10 cellular contexts compared by ENCODE assay signal in the genomic region with DNA sequence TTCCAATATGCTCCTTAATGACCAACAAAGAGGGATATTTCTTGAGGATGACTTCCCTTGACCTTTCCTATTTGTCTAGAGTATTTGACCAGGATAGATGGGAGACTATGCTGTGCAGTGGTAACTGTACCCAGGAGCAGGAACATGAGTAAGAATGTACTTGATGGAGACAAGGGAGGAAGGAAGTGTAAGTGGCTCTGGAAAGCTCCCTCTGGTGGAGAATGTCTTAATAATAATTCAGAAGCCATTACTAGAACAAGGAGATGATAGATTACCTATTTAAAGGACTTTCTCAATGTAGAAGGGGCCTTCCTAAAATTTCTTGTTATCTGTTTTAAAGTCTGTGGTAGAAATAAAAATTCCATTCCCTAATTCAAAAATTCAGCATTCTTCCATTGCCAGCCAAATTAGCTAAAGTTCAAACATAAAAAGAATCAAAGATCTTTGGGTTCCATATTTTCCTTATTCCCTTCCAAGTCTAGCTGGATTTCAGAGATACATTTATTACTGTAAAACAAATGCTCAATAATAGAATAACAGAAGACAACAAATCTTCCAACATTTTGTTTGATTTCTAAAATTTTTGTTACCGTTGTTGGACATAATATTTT.
DNase-seq lines count a peak whose midpoint lies in the region; ATAC-seq and TF ChIP-seq lines count a peak whose summit lies in the region.
"Had no signal": no experiment of that assay in that cellular context is flagged by ENCODE, and none has a peak within 500 bp of the region (broad histone marks: within the 10 kb centered on the region; RNA-seq: fewer than 3 reads in every experiment).

No MANE protein-coding gene starts in this region.

- H3K27ac ChIP-seq in dorsolateral prefrontal cortex, result no peak overlapping the region

- TF ChIP-seq CTCF in CD14-positive monocyte (IDR thresholded peaks at IDR 0.05), result peak; percentile 53
- TF ChIP-seq CTCF in dorsolateral prefrontal cortex (IDR thresholded peaks at IDR 0.05 in 54 of 56, conservative IDR thresholded peaks at IDR 0.05 in 2 of 56; ENCODE audit: low read depth in 1 of 56, partially characterized antibody in 56 of 56), result peak; percentile 40 to 79 (median 64)
- TF ChIP-seq CTCF in neural crest cell (conservative IDR thresholded peaks at IDR 0.05), result peak; percentile 78

- H3K9me3 Mint-ChIP-seq in CD14-positive monocyte (peaks cover 0 to 2% (median 0%) of the 10 kb centered on the region in 7 donors), neural crest cell (no peaks in the 10 kb centered on the region)
- H3K9me3 Mint-ChIP-seq: IgD-negative memory B cell had no signal

- no peak overlapping the region for H3K4me3 Mint-ChIP-seq in CD14-positive monocyte
- no peak overlapping the region for H3K4me3 Mint-ChIP-seq in neural crest cell
- H3K4me3 Mint-ChIP-seq: IgD-negative memory B cell had no signal

- H3K36me3 Mint-ChIP-seq in CD14-positive monocyte, result no peaks in the 10 kb centered on the region
- no peaks in the 10 kb centered on the region for H3K36me3 Mint-ChIP-seq in neural crest cell (ENCODE audit: low read depth)
- H3K36me3 Mint-ChIP-seq: IgD-negative memory B cell had no signal

- H3K4me3 ChIP-seq in dorsolateral prefrontal cortex, result no peak overlapping the region

- DNase-seq in CD14-positive monocyte (ENCODE audit: low spot score) (no peak), NCI-H69 (lab: John Stamatoyannopoulos, UW) (peak; percentile 71), dorsolateral prefrontal cortex (peak in 1 of 10 donors; percentile 12), neural crest cell (ENCODE audit: low read depth, low spot score) (peak; percentile 8), posterior vena cava (ENCODE audit: low spot score) (no peak)
- DNase-seq in activated CD4-positive, CD25-positive, alpha-beta regulatory T cell treated with anti-CD3 and anti-CD28 coated beads, Interleukin-2, amount 50 U/mL, for 72 hours, result no peak
- DNase-seq: left cardiac atrium had no signal

- intact Hi-C loops in CD14-positive monocyte (cut with micrococcal nuclease), result no loop called here
- intact Hi-C loops in dorsolateral prefrontal cortex (cut with DNase I), result loop anchor here (2.0 to 10.0 kb wide), 3 partner anchors 83 to 167 kb away; a partner anchor contains a TSS
- intact Hi-C loops in posterior vena cava (cut with DNase I), result no loop called here

- H3K27me3 ChIP-seq in dorsolateral prefrontal cortex, result no peaks in the 10 kb centered on the region

- H3K27me3 Mint-ChIP-seq in CD14-positive monocyte (ENCODE audit: low read depth in 3 of 3) (no peaks in the 10 kb centered on the region), neural crest cell (ENCODE audit: low read depth) (no peaks in the 10 kb centered on the region)
- H3K27me3 Mint-ChIP-seq: IgD-negative memory B cell had no signal

- ATAC-seq in GM18909 (IDR thresholded peaks at IDR 0.05; ENCODE audit: poor library complexity, unreplicated experiment), result peak; percentile 82
- peak; percentile 83 for ATAC-seq in HG03103 (IDR thresholded peaks at IDR 0.05; ENCODE audit: low read depth, unreplicated experiment)

- H3K27ac Mint-ChIP-seq in CD14-positive monocyte (no peak overlapping the region), neural crest cell (ENCODE audit: unreplicated experiment) (no peak overlapping the region)
- H3K27ac Mint-ChIP-seq: IgD-negative memory B cell had no signal

- H3K4me1 Mint-ChIP-seq in CD14-positive monocyte (no peaks in the 10 kb centered on the region), neural crest cell (peaks cover 3% of the 10 kb centered on the region)

Comparison
In these comparisons a context has a peak if more than half of its experiments do, and no peak if none do; other contexts are left out.
1. DNase-seq: peak in NCI-H69 (single experiment) and neural crest cell (single experiment); none in CD14-positive monocyte (single experiment), activated CD4-positive, CD25-positive, alpha-beta regulatory T cell treated with anti-CD3 and anti-CD28 coated beads, Interleukin-2, amount 50 U/mL, for 72 hours (single experiment) and posterior vena cava (single experiment).
2. intact Hi-C loops: an anchor here in dorsolateral prefrontal cortex (2.0 to 10.0 kb wide); none called in CD14-positive monocyte and posterior vena cava.
3. Peak in every context shown above with its lines, with median percentiles within 50 percentile points of each other: CTCF ChIP-seq.